Comparison of ENCODE assay signal across 18 cellular contexts in the genomic region with DNA sequence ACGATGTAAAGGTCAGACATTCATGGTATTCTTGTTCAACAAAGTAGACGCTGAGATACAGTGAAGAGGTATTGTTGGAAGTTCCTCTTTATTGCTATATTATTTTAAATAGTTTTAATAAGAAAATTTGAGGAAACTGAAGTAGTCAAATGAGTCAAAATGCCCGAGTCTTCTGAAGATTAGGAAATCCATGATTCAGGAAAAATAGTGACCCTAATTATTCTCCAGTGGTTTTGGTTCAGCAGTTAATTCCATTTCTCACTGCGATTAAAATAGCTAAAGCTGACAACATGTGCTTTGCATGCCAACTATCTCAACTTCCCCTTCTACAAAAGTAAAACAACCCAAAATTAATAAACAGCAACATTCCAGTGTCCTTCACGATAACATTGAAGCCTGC.
"Had no signal": no experiment of that assay in that cellular context is flagged by ENCODE, and none has a peak within 500 bp of the region (broad histone marks: within the 10 kb centered on the region; RNA-seq: fewer than 3 reads in every experiment).

No MANE protein-coding gene starts in this region.

- H3K27ac ChIP-seq: esophagus squamous epithelium, neural progenitor cell, ovary, tibial artery, upper lobe of left lung, uterus had no signal

- H3K36me3 Mint-ChIP-seq: natural killer cell had no signal

- H3K4me3 Mint-ChIP-seq: natural killer cell; neural progenitor cell; stimulated activated naive CD8-positive, alpha-beta T cell treated with anti-CD3 and anti-CD28 coated beads, Interleukin-15, Interleukin-2, amounts not matched to agents 100 ng/mL and 50 ng/mL, for 24 hours had no signal

- H3K4me3 ChIP-seq: esophagus squamous epithelium, mucosa of descending colon, neural progenitor cell, ovary, smooth muscle cell, tibial artery, upper lobe of left lung, uterus had no signal

- ATAC-seq: left colon, left ventricle myocardium superior, mucosa of descending colon, natural killer cell, right cardiac atrium had no signal

- H3K36me3 ChIP-seq: esophagus squamous epithelium, neural progenitor cell, ovary, tibial artery, upper lobe of left lung, uterus had no signal

- H3K27me3 ChIP-seq: neural progenitor cell, ovary, tibial artery, upper lobe of left lung, uterus had no signal

- DNase-seq: dermis blood vessel endothelial cell; esophagus squamous epithelium; foreskin fibroblast; kidney; left colon; left ventricle myocardium superior; mucosa of descending colon; natural killer cell; nucleus accumbens; ovary; right cardiac atrium; stimulated activated CD4-positive, alpha-beta T cell treated with anti-CD3 and anti-CD28 coated beads, Interleukin-2, amount 100 ng/mL, for 48 hours; tibial artery; uterus had no signal

- H3K9me3 ChIP-seq: esophagus squamous epithelium, mucosa of descending colon, ovary, tibial artery, upper lobe of left lung, uterus had no signal

- H3K9me3 Mint-ChIP-seq: natural killer cell; stimulated activated naive CD8-positive, alpha-beta T cell treated with anti-CD3 and anti-CD28 coated beads, Interleukin-15, Interleukin-2, amounts not matched to agents 100 ng/mL and 50 ng/mL, for 24 hours had no signal

- H3K27ac Mint-ChIP-seq: natural killer cell; neural progenitor cell; stimulated activated naive CD8-positive, alpha-beta T cell treated with anti-CD3 and anti-CD28 coated beads, Interleukin-15, Interleukin-2, amounts not matched to agents 100 ng/mL and 50 ng/mL, for 24 hours had no signal

- H3K4me1 Mint-ChIP-seq: neural progenitor cell had no signal

- H3K4me1 ChIP-seq: esophagus squamous epithelium, neural progenitor cell, tibial artery, upper lobe of left lung, uterus had no signal
